ENCODE assay signal across 8 cellular contexts in genomic region chr20:25077610-25078169, GRCh38. TPM values are rescaled to one million over a fixed set of nuclear protein-coding genes. Genes with fewer than 3 reads are reported as not detected.
DNase-seq lines count a peak whose midpoint lies in the region; TF ChIP-seq lines count a peak whose summit lies in the region.

No MANE protein-coding gene starts in this region.

- H3K36me3 ChIP-seq in KOPT-K1 (ENCODE audit: insufficient read depth, low read length) (no peaks in the 10 kb centered on the region), muscle layer of duodenum (ENCODE audit: control insufficient read depth in 1 of 2, insufficient read depth in 2 of 2, low read length in 2 of 2) (no peaks in the 10 kb centered on the region)

- no peak for TF ChIP-seq CTCF in coronary artery (IDR thresholded peaks at IDR 0.05)

- peaks cover 31% of the 10 kb centered on the region for H3K27me3 ChIP-seq in muscle layer of duodenum (ENCODE audit: low read depth, low read length)

- DNase-seq in AG08395 (ENCODE audit: low spot score) = peak; percentile 38
- DNase-seq in coronary artery (ENCODE audit: low spot score) = peak; percentile 74
- DNase-seq in GOT3 (lab: John Stamatoyannopoulos, UW) = no peak
- no peak for DNase-seq in T-helper 9 cell
- no peak for DNase-seq in SK-N-DZ (ENCODE audit: low spot score)
- no peak for DNase-seq in activated naive CD4-positive, alpha-beta T cell treated with anti-CD3 and anti-CD28 coated beads, Interleukin-2, amount 50 U/mL, for 16 hours

- H3K9me3 ChIP-seq in KOPT-K1 (ENCODE audit: insufficient read depth, low read length, poor library complexity, severe bottlenecking) (peaks cover 16% of the 10 kb centered on the region), muscle layer of duodenum (ENCODE audit: control insufficient read depth in 1 of 2, low read length in 2 of 2) (no peaks in the 10 kb centered on the region)

- H3K4me1 ChIP-seq in muscle layer of duodenum (ENCODE audit: control insufficient read depth in 1 of 2, insufficient read depth in 2 of 2, low read length in 2 of 2) = peaks cover 0 to 21% of the 10 kb centered on the region in 2 donors

- H3K4me3 ChIP-seq in coronary artery = peak overlapping the region; percentile 62
- peak overlapping the region; percentile 30 to 54 for H3K4me3 ChIP-seq in muscle layer of duodenum (ENCODE audit: low read depth in 1 of 2, low read length in 2 of 2)

- H3K27ac ChIP-seq in KOPT-K1 (ENCODE audit: low read depth, low read length, poor library complexity, severe bottlenecking) (peak overlapping the region; percentile 62), coronary artery (no peak overlapping the region), muscle layer of duodenum (ENCODE audit: low read length) (no peak overlapping the region)

RNA-seq across cellular contexts. Expression of gene VSX1, which starts 4.3 kb away (rescaled TPM):
- not detected in 2 replicates for polyA plus RNA-seq in SK-N-DZ (2014; cell fraction: cytosol; rRNA removed)
- not detected in 2 replicates for polyA plus RNA-seq in SK-N-DZ (2014; cell fraction: nucleus; rRNA removed)

RNA-seq across cellular contexts. Expression of gene ACSS1, which starts 19.8 kb away (rescaled TPM):
- polyA plus RNA-seq in SK-N-DZ (2014; cell fraction: cytosol; rRNA removed) = not detected in 2 replicates
- polyA plus RNA-seq in SK-N-DZ (2014; cell fraction: nucleus; rRNA removed) = 0.12 TPM in 1 of 2 replicates, not detected in the other

Comparison
In these comparisons a context has a peak if more than half of its experiments do, and no peak if none do; other contexts are left out.
1. DNase-seq: peak in AG08395 (single experiment) and coronary artery (single experiment); none in GOT3 (single experiment), T-helper 9 cell (single experiment), SK-N-DZ (single experiment) and activated naive CD4-positive, alpha-beta T cell treated with anti-CD3 and anti-CD28 coated beads, Interleukin-2, amount 50 U/mL, for 16 hours (single experiment).